15 cellular contexts compared by ENCODE assay signal in the genomic region with DNA sequence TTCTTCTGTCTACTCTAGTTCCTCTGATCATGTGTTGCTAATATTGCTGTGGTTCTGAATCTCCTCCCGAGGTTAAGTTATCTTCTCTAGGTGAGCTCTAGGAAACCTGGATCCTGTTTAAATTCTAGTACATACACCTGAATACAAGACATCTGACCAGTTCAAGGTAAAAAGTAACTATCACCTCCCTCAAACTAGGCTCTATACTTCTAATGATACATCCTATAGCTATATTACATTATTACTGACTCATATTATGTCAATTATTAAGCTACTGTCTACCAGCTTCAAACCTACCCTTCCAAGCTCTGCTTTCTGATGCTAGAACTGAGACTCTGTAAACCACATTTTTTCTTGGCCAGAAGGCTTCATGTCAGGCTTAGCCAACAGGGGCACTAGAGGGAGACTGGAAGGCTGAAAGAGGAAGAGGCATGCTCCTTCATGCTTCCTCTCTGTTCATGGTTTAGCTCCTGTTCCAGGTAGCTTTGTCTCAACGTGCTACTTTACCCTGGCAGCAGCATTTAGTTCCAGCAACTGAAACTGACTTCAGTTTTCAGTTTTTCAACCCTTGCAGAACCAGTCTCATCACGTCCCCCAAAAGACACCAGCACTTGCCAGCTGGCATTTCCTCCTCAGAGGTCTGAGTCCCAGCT.
DNase-seq lines count a peak whose midpoint lies in the region; ATAC-seq, FAIRE-seq and TF ChIP-seq lines count a peak whose summit lies in the region.
"Had no signal": no experiment of that assay in that cellular context is flagged by ENCODE, and none has a peak within 500 bp of the region (broad histone marks: within the 10 kb centered on the region; RNA-seq: fewer than 3 reads in every experiment).

No MANE protein-coding gene starts in this region.

- H3K9me3 Mint-ChIP-seq in natural killer cell treated with Interleukin-12 subunit alpha and Interleukin-12 subunit beta and Interleukin-15 and Interleukin-18, amount 100 ng/mL, for 72 hours: peaks cover 4% of the 10 kb centered on the region
- peaks cover 7% of the 10 kb centered on the region for H3K9me3 Mint-ChIP-seq in T-helper 2 cell treated with Interferon-gamma antibody and Interleukin-4, amounts not matched to agents 5 μg/mL and 100 μg/mL, for 36 hours

- no peaks in the 10 kb centered on the region for H4K20me1 ChIP-seq in SK-N-SH (ENCODE audit: insufficient read depth)

- WGBS in SK-N-SH (ENCODE audit: low lambda C conversion rate): 34% methylated on average over 3 of the region's 3 CpGs

- peak overlapping the region in 1 of 2 donors; percentile 63 for H3K27ac Mint-ChIP-seq in natural killer cell treated with Interleukin-12 subunit alpha and Interleukin-12 subunit beta and Interleukin-15 and Interleukin-18, amount 100 ng/mL, for 72 hours
- no peak overlapping the region for H3K27ac Mint-ChIP-seq in T-helper 2 cell treated with Interferon-gamma antibody and Interleukin-4, amounts not matched to agents 5 μg/mL and 100 μg/mL, for 36 hours
- H3K27ac Mint-ChIP-seq: activated CD4-positive, alpha-beta T cell treated with anti-CD3 and anti-CD28 coated beads for 36 hours; T-cell had no signal

- no peak overlapping the region for H2AFZ ChIP-seq in SK-N-SH (ENCODE audit: low read depth)

- no peak overlapping the region for H3K4me2 ChIP-seq in SK-N-SH
- H3K4me2 ChIP-seq: smooth muscle cell had no signal

- peak overlapping the region; percentile 1 for H3K4me3 Mint-ChIP-seq in natural killer cell treated with Interleukin-12 subunit alpha and Interleukin-12 subunit beta and Interleukin-15 and Interleukin-18, amount 100 ng/mL, for 72 hours
- no peak overlapping the region for H3K4me3 Mint-ChIP-seq in T-helper 2 cell treated with Interferon-gamma antibody and Interleukin-4, amounts not matched to agents 5 μg/mL and 100 μg/mL, for 36 hours
- H3K4me3 Mint-ChIP-seq: activated CD4-positive, alpha-beta T cell treated with anti-CD3 and anti-CD28 coated beads for 36 hours; T-cell had no signal

- H3K27me3 ChIP-seq in SK-N-SH (ENCODE audit: insufficient read depth): no peaks in the 10 kb centered on the region

- no peak overlapping the region for H3K9ac ChIP-seq in SK-N-SH

- no peaks in the 10 kb centered on the region for H3K9me2 ChIP-seq in SK-N-SH

- peaks cover 41 to 44% of the 10 kb centered on the region in 2 donors for H3K4me1 Mint-ChIP-seq in natural killer cell treated with Interleukin-12 subunit alpha and Interleukin-12 subunit beta and Interleukin-15 and Interleukin-18, amount 100 ng/mL, for 72 hours (ENCODE audit: low read depth in 2 of 2)
- H3K4me1 Mint-ChIP-seq in T-helper 2 cell treated with Interferon-gamma antibody and Interleukin-4, amounts not matched to agents 5 μg/mL and 100 μg/mL, for 36 hours (ENCODE audit: low read depth): peaks cover 28% of the 10 kb centered on the region

- H3K27ac ChIP-seq in SK-N-SH (ENCODE audit: low read depth in 2 of 2, low read length in 1 of 2): no peak overlapping the region

- no peak for TF ChIP-seq RAD21 in SK-N-SH (IDR thresholded peaks at IDR 0.05; ENCODE audit: low read length)

- no peak for TF ChIP-seq CTCF in SK-N-SH (IDR thresholded peaks at IDR 0.05)

- peaks cover 0 to 6% of the 10 kb centered on the region in 2 experiments; a peak in 1 of 4 replicates for H3K4me1 ChIP-seq in SK-N-SH (ENCODE audit: control insufficient read depth in 1 of 2, insufficient read depth in 2 of 2, low read depth in 1 of 2, low read length in 1 of 2)

- peaks cover 6% of the 10 kb centered on the region for H3K36me3 Mint-ChIP-seq in natural killer cell treated with Interleukin-12 subunit alpha and Interleukin-12 subunit beta and Interleukin-15 and Interleukin-18, amount 100 ng/mL, for 72 hours
- peaks cover 6% of the 10 kb centered on the region for H3K36me3 Mint-ChIP-seq in T-helper 2 cell treated with Interferon-gamma antibody and Interleukin-4, amounts not matched to agents 5 μg/mL and 100 μg/mL, for 36 hours (ENCODE audit: low read depth)

- H3K27me3 Mint-ChIP-seq in natural killer cell treated with Interleukin-12 subunit alpha and Interleukin-12 subunit beta and Interleukin-15 and Interleukin-18, amount 100 ng/mL, for 72 hours: no peaks in the 10 kb centered on the region
- H3K27me3 Mint-ChIP-seq in T-helper 2 cell treated with Interferon-gamma antibody and Interleukin-4, amounts not matched to agents 5 μg/mL and 100 μg/mL, for 36 hours (ENCODE audit: low read depth): peaks cover 7% of the 10 kb centered on the region
- H3K27me3 Mint-ChIP-seq: activated CD4-positive, alpha-beta T cell treated with anti-CD3 and anti-CD28 coated beads for 36 hours; T-cell had no signal

- FAIRE-seq in RCC 7860 (lab: Jason Lieb, UNC): no peak

- no peaks in the 10 kb centered on the region for H3F3A ChIP-seq in SK-N-SH (replicated peaks; ENCODE audit: insufficient read depth)

- POLR2A ChIA-PET in SK-N-SH (lab: Yijun Ruan, JAX): interaction anchor here (0.7 kb wide), 1 partner anchor 17 kb away, joined by 3 read pairs; no protein-coding TSS in a partner anchor

- H3K9me3 ChIP-seq in SK-N-SH: no peaks in the 10 kb centered on the region

- H3K79me2 ChIP-seq in SK-N-SH (ENCODE audit: insufficient read depth): no peaks in the 10 kb centered on the region

- CTCF ChIA-PET in SK-N-SH (lab: Yijun Ruan, JAX): interaction anchor here (0.6 to 1.1 kb wide), 2 partner anchors 65 to 83 kb away, joined by 3 to 5 read pairs; no protein-coding TSS in a partner anchor

- TF ChIP-seq EP300 in SK-N-SH (IDR thresholded peaks at IDR 0.05; ENCODE audit: borderline replicate concordance in 1 of 2, low read depth in 1 of 2, low read length in 1 of 2): no peak

- H3K4me3 ChIP-seq in SK-N-SH (ENCODE audit: low read depth in 2 of 2, low read length in 1 of 2): no peak overlapping the region
- H3K4me3 ChIP-seq: smooth muscle cell had no signal

- no peak for DNase-seq in SK-N-SH
- peak; percentile 77 to 80 for DNase-seq in Kasumi-1 (lab: John Stamatoyannopoulos, UW)
- DNase-seq in SKM-1 (lab: John Stamatoyannopoulos, UW; ENCODE audit: unreplicated experiment): peak; percentile 21
- no peak for DNase-seq in natural killer cell treated with Interleukin-12 subunit alpha and Interleukin-12 subunit beta and Interleukin-15 and Interleukin-18, amount 100 ng/mL, for 72 hours (ENCODE audit: low spot score)
- DNase-seq in RCC 7860 (ENCODE audit: low spot score): no peak
- no peak for DNase-seq in DMS114 treated with DMSO at 0.1 percent for 48 hours (lab: John Stamatoyannopoulos, UW; ENCODE audit: unreplicated experiment)
- DNase-seq in T-helper 2 cell treated with Interferon-gamma antibody and Interleukin-4, amounts not matched to agents 5 μg/mL and 100 μg/mL, for 36 hours (ENCODE audit: low spot score): no peak
- DNase-seq: activated CD4-positive, alpha-beta T cell treated with anti-CD3 and anti-CD28 coated beads for 36 hours; COR-L47; NCI-H2107; occipital lobe; substantia nigra; T-cell had no signal

- no peaks in the 10 kb centered on the region for H3K36me3 ChIP-seq in SK-N-SH (replicated peaks in 1 of 2; ENCODE audit: control insufficient read depth in 1 of 2, insufficient read depth in 2 of 2, low read length in 1 of 2)

- ATAC-seq in SK-N-SH treated with all-trans-retinoic acid at 6 μM for 48 hours: no peak
- no peak for ATAC-seq in natural killer cell treated with Interleukin-12 subunit alpha and Interleukin-12 subunit beta and Interleukin-15 and Interleukin-18, amount 100 ng/mL, for 72 hours
- ATAC-seq: activated CD4-positive, alpha-beta T cell treated with anti-CD3 and anti-CD28 coated beads for 36 hours; T-cell had no signal

TF ChIP-seq in SK-N-SH treated with all-trans-retinoic acid at 6 μM for 48 hours, 23 proteins besides CTCF, POLR2A, EP300 and RAD21 (continues in another document):
- TF ChIP-seq, protein P1, sequence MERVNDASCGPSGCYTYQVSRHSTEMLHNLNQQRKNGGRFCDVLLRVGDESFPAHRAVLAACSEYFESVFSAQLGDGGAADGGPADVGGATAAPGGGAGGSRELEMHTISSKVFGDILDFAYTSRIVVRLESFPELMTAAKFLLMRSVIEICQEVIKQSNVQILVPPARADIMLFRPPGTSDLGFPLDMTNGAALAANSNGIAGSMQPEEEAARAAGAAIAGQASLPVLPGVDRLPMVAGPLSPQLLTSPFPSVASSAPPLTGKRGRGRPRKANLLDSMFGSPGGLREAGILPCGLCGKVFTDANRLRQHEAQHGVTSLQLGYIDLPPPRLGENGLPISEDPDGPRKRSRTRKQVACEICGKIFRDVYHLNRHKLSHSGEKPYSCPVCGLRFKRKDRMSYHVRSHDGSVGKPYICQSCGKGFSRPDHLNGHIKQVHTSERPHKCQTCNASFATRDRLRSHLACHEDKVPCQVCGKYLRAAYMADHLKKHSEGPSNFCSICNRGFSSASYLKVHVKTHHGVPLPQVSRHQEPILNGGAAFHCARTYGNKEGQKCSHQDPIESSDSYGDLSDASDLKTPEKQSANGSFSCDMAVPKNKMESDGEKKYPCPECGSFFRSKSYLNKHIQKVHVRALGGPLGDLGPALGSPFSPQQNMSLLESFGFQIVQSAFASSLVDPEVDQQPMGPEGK (CRISPR knock-in tag; IDR thresholded peaks at IDR 0.05; ENCODE audit: borderline replicate concordance): no peak
- TF ChIP-seq SNAI2 (CRISPR knock-in tag; IDR thresholded peaks at IDR 0.05): no peak
- TF ChIP-seq TCF4 (CRISPR knock-in tag; IDR thresholded peaks at IDR 0.05; ENCODE audit: borderline replicate concordance): no peak
- no peak for TF ChIP-seq BACH2 (CRISPR knock-in tag; IDR thresholded peaks at IDR 0.05; ENCODE audit: borderline replicate concordance)
- no peak for TF ChIP-seq OSR1 (CRISPR knock-in tag; IDR thresholded peaks at IDR 0.05)

TF ChIP-seq in SK-N-SH, 30 proteins besides CTCF, POLR2A, EP300 and RAD21:
- TF ChIP-seq EZH2phosphoT487 (IDR thresholded peaks at IDR 0.05; ENCODE audit: borderline replicate concordance, low read depth) (no peak), FOXM1 (IDR thresholded peaks at IDR 0.05; ENCODE audit: low read depth) (no peak), FOSL2 (IDR thresholded peaks at IDR 0.05; ENCODE audit: borderline replicate concordance, low read depth) (no peak), CHD2 (IDR thresholded peaks at IDR 0.05; ENCODE audit: low read length, partially characterized antibody) (no peak), NRF1 (IDR thresholded peaks at IDR 0.05; ENCODE audit: low read depth, low read length) (no peak)
- TF ChIP-seq, protein P2, sequence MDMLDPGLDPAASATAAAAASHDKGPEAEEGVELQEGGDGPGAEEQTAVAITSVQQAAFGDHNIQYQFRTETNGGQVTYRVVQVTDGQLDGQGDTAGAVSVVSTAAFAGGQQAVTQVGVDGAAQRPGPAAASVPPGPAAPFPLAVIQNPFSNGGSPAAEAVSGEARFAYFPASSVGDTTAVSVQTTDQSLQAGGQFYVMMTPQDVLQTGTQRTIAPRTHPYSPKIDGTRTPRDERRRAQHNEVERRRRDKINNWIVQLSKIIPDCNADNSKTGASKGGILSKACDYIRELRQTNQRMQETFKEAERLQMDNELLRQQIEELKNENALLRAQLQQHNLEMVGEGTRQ (IDR thresholded peaks at IDR 0.05; ENCODE audit: borderline replicate concordance, low read depth, low read length): no peak

Comparison
In these comparisons a context has a peak if more than half of its experiments do, and no peak if none do; other contexts are left out.
1. DNase-seq: peak in Kasumi-1 (2 of 2) and SKM-1 (single experiment); none in SK-N-SH (single experiment), natural killer cell treated with Interleukin-12 subunit alpha and Interleukin-12 subunit beta and Interleukin-15 and Interleukin-18, amount 100 ng/mL, for 72 hours (single experiment), RCC 7860 (single experiment), DMS114 treated with DMSO at 0.1 percent for 48 hours (single experiment) and T-helper 2 cell treated with Interferon-gamma antibody and Interleukin-4, amounts not matched to agents 5 μg/mL and 100 μg/mL, for 36 hours (single experiment).